Comparison of ENCODE assay signal across 31 cellular contexts in the genomic region with DNA sequence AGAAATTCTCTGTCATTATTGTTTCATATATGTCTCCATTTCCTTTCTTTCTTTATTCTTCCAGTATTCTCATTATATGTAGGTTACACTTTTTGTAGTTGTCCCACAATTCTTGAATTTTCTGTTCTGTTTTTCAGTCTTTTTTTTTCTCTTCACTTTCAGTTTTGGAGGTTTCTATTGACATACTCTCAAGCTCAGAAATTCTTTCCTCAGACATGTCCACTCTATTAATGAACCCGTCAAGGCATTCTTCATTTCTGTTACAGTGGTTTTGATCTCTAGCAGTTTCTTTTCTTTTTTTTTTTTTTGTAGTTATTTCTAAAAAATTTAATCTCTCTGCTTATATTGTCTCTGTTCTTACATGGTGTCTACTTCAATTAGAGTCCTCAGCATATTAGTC. TPM values are rescaled to one million over a fixed set of nuclear protein-coding genes. Genes with fewer than 3 reads are reported as not detected.
"Had no signal": no experiment of that assay in that cellular context is flagged by ENCODE, and none has a peak within 500 bp of the region (broad histone marks: within the 10 kb centered on the region; RNA-seq: fewer than 3 reads in every experiment).

No MANE protein-coding gene starts in this region.

- H3K4me3 Mint-ChIP-seq: immature natural killer cell; mesothelial cell of epicardium; naive B cell; natural killer cell; nephron progenitor cell; neural progenitor cell; stimulated activated naive CD8-positive, alpha-beta T cell treated with anti-CD3 and anti-CD28 coated beads, Interleukin-15, Interleukin-2, amounts not matched to agents 100 ng/mL and 50 ng/mL, for 24 hours had no signal

- H3K9me3 ChIP-seq: left lung, lower lobe of right lung, neutrophil, ovary, right atrium auricular region, right lobe of liver, suprapubic skin, thoracic aorta, tibial artery, upper lobe of right lung had no signal

- H3K36me3 Mint-ChIP-seq: mesothelial cell of epicardium, naive B cell, natural killer cell, neural progenitor cell had no signal

- DNase-seq: hypothalamus; immature natural killer cell; kidney; left colon; left lung; lower lobe of right lung; mammary epithelial cell; naive B cell; natural killer cell; nephron progenitor cell; occipital lobe; ovary; right lobe of liver; stimulated activated CD4-positive, alpha-beta T cell treated with anti-CD3 and anti-CD28 coated beads, Interleukin-1b, Interleukin-23, amount 100 ng/mL, for 48 hours; stimulated activated CD4-positive, alpha-beta T cell treated with anti-CD3 and anti-CD28 coated beads, Interleukin-2, amount 100 ng/mL, for 48 hours; stimulated activated CD4-positive, alpha-beta T cell treated with anti-CD3 and anti-CD28 coated beads, Interleukin-4, amount 100 ng/mL, for 4 hours; stimulated activated CD8-positive, alpha-beta memory T cell treated with anti-CD3 and anti-CD28 coated beads, Interleukin-4, amount 100 ng/mL, for 48 hours; stimulated activated naive CD4-positive, alpha-beta T cell; tibial artery; trophoblast cell; upper lobe of right lung had no signal

- H3K9me3 Mint-ChIP-seq: mesothelial cell of epicardium; nephron progenitor cell; neural progenitor cell; stimulated activated naive CD8-positive, alpha-beta T cell treated with anti-CD3 and anti-CD28 coated beads, Interleukin-15, Interleukin-2, amounts not matched to agents 100 ng/mL and 50 ng/mL, for 24 hours had no signal

- H3K27me3 Mint-ChIP-seq: naive B cell had no signal

- ATAC-seq: left colon, left lung, lower lobe of right lung, natural killer cell, right lobe of liver, upper lobe of right lung had no signal

- H3K4me2 ChIP-seq: neural progenitor cell, smooth muscle cell had no signal

- H3K4me3 ChIP-seq: left lung, lower lobe of right lung, neural progenitor cell, ovary, right atrium auricular region, right lobe of liver, smooth muscle cell, suprapubic skin, thoracic aorta, tibial artery, upper lobe of right lung had no signal

- H3K4me1 Mint-ChIP-seq: immature natural killer cell, mesothelial cell of epicardium, naive B cell, natural killer cell, nephron progenitor cell, neural progenitor cell had no signal

- H3K27ac Mint-ChIP-seq: immature natural killer cell; mesothelial cell of epicardium; naive B cell; natural killer cell; nephron progenitor cell; neural progenitor cell; progenitor cell of endocrine pancreas; stimulated activated naive CD8-positive, alpha-beta T cell treated with anti-CD3 and anti-CD28 coated beads, Interleukin-15, Interleukin-2, amounts not matched to agents 100 ng/mL and 50 ng/mL, for 24 hours had no signal

- H3K9ac ChIP-seq: neural progenitor cell had no signal

- H3K27me3 ChIP-seq: left lung, neural progenitor cell, neutrophil, ovary, right atrium auricular region, right lobe of liver, suprapubic skin, tibial artery, upper lobe of right lung had no signal

- H2AFZ ChIP-seq: neural progenitor cell had no signal

- H3K36me3 ChIP-seq: left lung, lower lobe of right lung, neural progenitor cell, neutrophil, ovary, right atrium auricular region, right lobe of liver, suprapubic skin, thoracic aorta, tibial artery, upper lobe of right lung had no signal

- H3K4me1 ChIP-seq: left lung, lower lobe of right lung, neural progenitor cell, right atrium auricular region, right lobe of liver, suprapubic skin, tibial artery, upper lobe of right lung had no signal

- H3K27ac ChIP-seq: left lung, lower lobe of right lung, neural progenitor cell, neutrophil, ovary, right atrium auricular region, right lobe of liver, suprapubic skin, thoracic aorta, tibial artery, upper lobe of right lung had no signal

RNA-seq across cellular contexts. Expression of gene KCNK2, which starts 49.6 kb away (rescaled TPM):
- total RNA-seq: lower lobe of right lung, natural killer cell, pulmonary artery endothelial cell, smooth muscle cell had no signal
